Comparison of ENCODE assay signal across 1 cellular context in genomic region chr9:137626448-137626847, GRCh38.
TF ChIP-seq lines count a peak whose summit lies in the region.

No MANE protein-coding gene starts in this region.

TF ChIP-seq in WTC11, 78 proteins besides CTCF, POLR2A, EP300 and RAD21 (continued from another document):
- no peak for TF ChIP-seq CDX4 (CRISPR knock-in tag; IDR thresholded peaks at IDR 0.05; ENCODE audit: borderline replicate concordance)
- no peak for TF ChIP-seq ZNF671 (CRISPR knock-in tag; IDR thresholded peaks at IDR 0.05)
- TF ChIP-seq CBFB (CRISPR knock-in tag; IDR thresholded peaks at IDR 0.05; ENCODE audit: low read depth): no peak
- no peak for TF ChIP-seq NR1H2 (CRISPR knock-in tag; IDR thresholded peaks at IDR 0.05)
- no peak for TF ChIP-seq USF2 (CRISPR knock-in tag; IDR thresholded peaks at IDR 0.05)
